Comparison of ENCODE assay signal across 8 cellular contexts in the genomic region with DNA sequence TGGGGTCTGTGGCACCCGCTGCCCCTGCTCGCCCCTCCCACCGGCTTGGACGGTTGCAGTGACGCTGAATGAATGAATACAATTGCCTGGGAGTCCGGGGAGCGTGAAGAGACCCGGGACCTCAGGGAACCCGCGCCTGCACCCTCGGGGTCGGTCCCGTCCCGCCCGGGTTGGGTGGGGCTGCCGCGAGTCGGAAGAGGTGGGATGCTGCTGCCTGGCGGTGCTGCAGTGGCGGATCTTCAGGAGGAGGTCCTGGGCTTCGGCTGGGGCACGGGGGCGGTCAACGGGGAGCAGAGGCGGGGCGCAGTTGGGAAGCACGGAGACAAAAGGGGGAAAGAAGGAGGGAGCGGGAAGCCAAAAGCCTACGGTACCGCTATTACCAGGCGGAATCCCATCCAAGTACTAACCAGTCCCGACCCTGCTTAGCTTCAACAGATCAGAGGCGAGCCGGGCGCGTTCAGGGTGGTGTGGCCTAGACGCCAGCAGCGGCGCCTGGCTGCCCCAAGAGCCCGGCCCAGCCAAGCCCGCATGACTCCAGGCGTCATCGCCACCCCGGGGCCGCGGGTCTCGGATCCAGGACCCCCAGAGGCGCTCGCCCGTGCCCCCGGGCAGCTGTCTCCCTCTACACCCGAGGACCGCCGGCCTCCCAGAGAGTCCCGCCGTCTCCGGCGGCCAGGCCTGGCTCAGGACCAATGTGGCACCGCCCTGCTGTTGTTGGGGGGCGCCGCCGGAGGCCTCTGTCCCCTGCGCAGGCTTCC.
DNase-seq lines count a peak whose midpoint lies in the region; FAIRE-seq and TF ChIP-seq lines count a peak whose summit lies in the region.
"Not testable (repeated sequence)": the region's sequence is repeated elsewhere in the genome, so short reads cannot be mapped to it uniquely, and the experiment has no call there.

No MANE protein-coding gene starts in this region.

- DNase-seq in GM13977 (ENCODE audit: low spot score) (peak; percentile 95), HS-5 (ENCODE audit: low read depth) (peak; percentile 78), posterior cingulate gyrus (peak in 9 of 10 donors; percentile 65 to 97 (median 78)), transverse colon (peak; percentile 83)
- not testable (repeated sequence) for DNase-seq in H54 (ENCODE audit: insufficient read length, low spot score)
- DNase-seq in activated CD4-positive, alpha-beta T cell treated with anti-CD3 and anti-CD28 coated beads for 4 hours: peak; percentile 34 to 48
- peak; percentile 50 for DNase-seq in central memory CD4-positive, alpha-beta T cell

- not testable (repeated sequence) for TF ChIP-seq EP300 in transverse colon (IDR thresholded peaks at IDR 0.05; ENCODE audit: low read depth)

- TF ChIP-seq POLR2A in H54 (IDR thresholded peaks at IDR 0.05; ENCODE audit: low read depth, low read length) (peak; percentile 56; the same call in 1 of the 2 replicates), transverse colon (IDR thresholded peaks at IDR 0.05) (peak; percentile 30)

- WGBS in transverse colon (ENCODE audit: low coverage in 1 of 2), 2 donors: 7 to 9% methylated on average over 17 to 63 of the region's 63 CpGs

- H3K4me3 ChIP-seq in iPS-11a (ENCODE audit: low read depth, low read length) (peak overlapping the region; percentile 66), transverse colon (peak overlapping the region; percentile 21 to 53 (median 36))

- not testable (repeated sequence) for H3K36me3 ChIP-seq in transverse colon

- peak; percentile 30 for TF ChIP-seq CTCF in GM13977 (IDR thresholded peaks at IDR 0.05; ENCODE audit: extremely low read depth, insufficient read depth, missing control alignments)
- not testable (repeated sequence) for TF ChIP-seq CTCF in transverse colon (IDR thresholded peaks at IDR 0.05)

- H3K27me3 ChIP-seq in transverse colon: peaks cover 74% of the 10 kb centered on the region

- FAIRE-seq in H54 (lab: Jason Lieb, UNC): not testable (repeated sequence)

- H3K27ac ChIP-seq in transverse colon: peak overlapping the region; percentile 66 to 76 (median 70)

- in situ Hi-C loops in GM13977 (cut with MboI; ENCODE audit: low pct_unique_long_range_greater_than_20kb, low sequenced_read_pairs, unreplicated experiment); transverse colon (cut with MboI; ENCODE audit: low pct_ligation_motif_present in 1 of 4, low pct_unique_long_range_greater_than_20kb in 1 of 4, low sequenced_read_pairs in 3 of 4): not testable (repeated sequence)

- intact Hi-C loops in posterior cingulate gyrus (cut with DNase I); transverse colon (cut with DNase I; ENCODE audit: low total_unique reads): not testable (repeated sequence)

- peaks cover 0 to 35% (median 20%) of the 10 kb centered on the region in 4 donors for H3K4me1 ChIP-seq in transverse colon

- H3K9me3 ChIP-seq in transverse colon: not testable (repeated sequence)
